ENCODE assay signal across 18 cellular contexts in genomic region chr5:111453290-111453689, GRCh38. TPM values are rescaled to one million over a fixed set of nuclear protein-coding genes. Genes with fewer than 3 reads are reported as not detected.
A peak's percentile ranks its signal among the peaks of the same experiment; 100 is the strongest.
DNase-seq lines count a peak whose midpoint lies in the region; ATAC-seq, FAIRE-seq and TF ChIP-seq lines count a peak whose summit lies in the region.
"Had no signal": no experiment of that assay in that cellular context is flagged by ENCODE, and none has a peak within 500 bp of the region (broad histone marks: within the 10 kb centered on the region; RNA-seq: fewer than 3 reads in every experiment).

No MANE protein-coding gene starts in this region.

- H4K20me1 ChIP-seq in astrocyte (ENCODE audit: insufficient read depth, low read length), result no peaks in the 10 kb centered on the region

- no peaks in the 10 kb centered on the region for H3K79me2 ChIP-seq in astrocyte (ENCODE audit: insufficient read depth, low read length)

- H2AFZ ChIP-seq in astrocyte (ENCODE audit: low read depth, low read length), result peak overlapping the region; percentile 49

- peak overlapping the region; percentile 69 for H3K4me3 Mint-ChIP-seq in astrocyte (ENCODE audit: unreplicated experiment)
- no peak overlapping the region for H3K4me3 Mint-ChIP-seq in stimulated activated naive B cell treated with anti-CD40 and anti-IgM and Interleukin-4, amounts not matched to agents 10 μg/mL and 1 μg/mL and 100 μg/mL, for 72 hours
- H3K4me3 Mint-ChIP-seq: CD4-positive, CD25-positive, alpha-beta regulatory T cell had no signal

- no peaks in the 10 kb centered on the region for H3K9me3 Mint-ChIP-seq in astrocyte (ENCODE audit: unreplicated experiment)
- H3K9me3 Mint-ChIP-seq in stimulated activated naive B cell treated with anti-CD40 and anti-IgM and Interleukin-4, amounts not matched to agents 10 μg/mL and 1 μg/mL and 100 μg/mL, for 72 hours, result no peaks in the 10 kb centered on the region

- H3K27me3 Mint-ChIP-seq in astrocyte (ENCODE audit: low read depth, unreplicated experiment), result no peaks in the 10 kb centered on the region
- H3K27me3 Mint-ChIP-seq in stimulated activated naive B cell treated with anti-CD40 and anti-IgM and Interleukin-4, amounts not matched to agents 10 μg/mL and 1 μg/mL and 100 μg/mL, for 72 hours, result no peaks in the 10 kb centered on the region
- H3K27me3 Mint-ChIP-seq: CD4-positive, CD25-positive, alpha-beta regulatory T cell had no signal

- TF ChIP-seq CTCF in astrocyte (IDR thresholded peaks at IDR 0.05; ENCODE audit: insufficient read depth, low read depth, low read length), result no peak
- TF ChIP-seq CTCF in Peyer's patch (IDR thresholded peaks at IDR 0.05), result no peak

- peaks cover 13% of the 10 kb centered on the region for H3K4me1 Mint-ChIP-seq in astrocyte (ENCODE audit: low read depth, unreplicated experiment)
- H3K4me1 Mint-ChIP-seq in stimulated activated naive B cell treated with anti-CD40 and anti-IgM and Interleukin-4, amounts not matched to agents 10 μg/mL and 1 μg/mL and 100 μg/mL, for 72 hours, result no peaks in the 10 kb centered on the region

- DNase-seq in Daoy (ENCODE audit: low read depth), result peak; percentile 21
- DNase-seq in HCEC 1CT, result peak; percentile 47
- DNase-seq in astrocyte (ENCODE audit: low read depth), result peak; percentile 69
- DNase-seq in myocyte (ENCODE audit: low read depth), result peak; percentile 23
- DNase-seq in Peyer's patch, result no peak
- no peak for DNase-seq in NCI-H1092 treated with DMSO at 0.1 percent for 48 hours (lab: John Stamatoyannopoulos, UW)
- DNase-seq in globus pallidus (ENCODE audit: low spot score), result no peak
- DNase-seq in stimulated activated naive B cell treated with anti-CD40 and anti-IgM and Interleukin-4, amounts not matched to agents 10 μg/mL and 1 μg/mL and 100 μg/mL, for 72 hours, result no peak
- DNase-seq: activated CD8-positive, alpha-beta memory T cell treated with anti-CD3 and anti-CD28 coated beads, Interleukin-2, amount 50 U/mL, for 48 hours; CD4-positive, CD25-positive, alpha-beta regulatory T cell; heart left ventricle; Karpas-422; mucosa of descending colon; PC-3; psoas muscle; stimulated activated CD4-positive, alpha-beta T cell treated with anti-CD3 and anti-CD28 coated beads, Interleukin-12 subunit alpha, Interleukin-12 subunit beta, amount 100 ng/mL, for 4 hours; SW 1271 had no signal

- H3K4me1 ChIP-seq in astrocyte (ENCODE audit: insufficient read depth, low read length) (peaks cover 21% of the 10 kb centered on the region), Peyer's patch (no peaks in the 10 kb centered on the region)
- H3K4me1 ChIP-seq: psoas muscle had no signal

- H3K36me3 Mint-ChIP-seq in astrocyte (ENCODE audit: low read depth, unreplicated experiment), result no peaks in the 10 kb centered on the region
- H3K36me3 Mint-ChIP-seq in stimulated activated naive B cell treated with anti-CD40 and anti-IgM and Interleukin-4, amounts not matched to agents 10 μg/mL and 1 μg/mL and 100 μg/mL, for 72 hours, result no peaks in the 10 kb centered on the region

- peak overlapping the region; percentile 83 for H3K9ac ChIP-seq in astrocyte (ENCODE audit: low read length)

- H3K9me3 ChIP-seq in astrocyte (ENCODE audit: insufficient read depth, low read depth, low read length) (no peaks in the 10 kb centered on the region), Peyer's patch (no peaks in the 10 kb centered on the region)
- H3K9me3 ChIP-seq: heart left ventricle, mucosa of descending colon, psoas muscle had no signal

- ATAC-seq in stimulated activated naive B cell treated with anti-CD40 and anti-IgM and Interleukin-4, amounts not matched to agents 10 μg/mL and 1 μg/mL and 100 μg/mL, for 72 hours (replicated peaks), result no peak
- ATAC-seq: heart left ventricle, mucosa of descending colon, PC-3, psoas muscle had no signal

- FAIRE-seq in astrocyte (lab: Jason Lieb, UNC), result no peak

- H3K36me3 ChIP-seq in astrocyte (ENCODE audit: insufficient read depth, low read length), result no peaks in the 10 kb centered on the region
- H3K36me3 ChIP-seq in Peyer's patch, result no peaks in the 10 kb centered on the region
- H3K36me3 ChIP-seq: heart left ventricle had no signal

- TF ChIP-seq POLR2A in Peyer's patch (IDR thresholded peaks at IDR 0.05), result no peak

- H3K4me3 ChIP-seq in astrocyte (ENCODE audit: insufficient read depth, low read depth, low read length), result peak overlapping the region; percentile 40
- H3K4me3 ChIP-seq in Peyer's patch, result no peak overlapping the region
- H3K4me3 ChIP-seq: coronary artery, heart left ventricle, mucosa of descending colon, psoas muscle had no signal

- peak overlapping the region; percentile 88 for H3K4me2 ChIP-seq in astrocyte (ENCODE audit: low read length)

- H3K27ac Mint-ChIP-seq in astrocyte (ENCODE audit: unreplicated experiment), result peak overlapping the region; percentile 96
- no peak overlapping the region for H3K27ac Mint-ChIP-seq in stimulated activated naive B cell treated with anti-CD40 and anti-IgM and Interleukin-4, amounts not matched to agents 10 μg/mL and 1 μg/mL and 100 μg/mL, for 72 hours

- no peaks in the 10 kb centered on the region for H3K27me3 ChIP-seq in astrocyte (ENCODE audit: insufficient read depth, low read length)
- H3K27me3 ChIP-seq in Peyer's patch, result no peaks in the 10 kb centered on the region
- H3K27me3 ChIP-seq: heart left ventricle had no signal

- H3K27ac ChIP-seq in astrocyte (ENCODE audit: low read depth, low read length) (peak overlapping the region; percentile 96), Peyer's patch (no peak overlapping the region)
- H3K27ac ChIP-seq: coronary artery, heart left ventricle, psoas muscle had no signal

RNA-seq across cellular contexts. Expression of gene STARD4, which starts 59.0 kb away (rescaled TPM):
- 44.5 and 84.3 TPM in 2 replicates for total RNA-seq in Daoy (2014; rRNA removed; shearing (Covaris generic))
- total RNA-seq in astrocyte, result 68.5 and 84.9 TPM in 2 replicates
- 58.5 and 124 TPM in 2 replicates for total RNA-seq in myocyte
- 20.2 TPM for polyA plus RNA-seq in myocyte (2012)
- total RNA-seq in Peyer's patch, result 10 to 100 TPM; 32.2 to 88.1 (median 79.5) TPM

Comparison
In these comparisons a context has a peak if more than half of its experiments do, and no peak if none do; other contexts are left out.
1. DNase-seq: peak in Daoy (single experiment), HCEC 1CT (single experiment), astrocyte (single experiment) and myocyte (single experiment); none in Peyer's patch (0 of 3), NCI-H1092 treated with DMSO at 0.1 percent for 48 hours (single experiment), globus pallidus (single experiment) and stimulated activated naive B cell treated with anti-CD40 and anti-IgM and Interleukin-4, amounts not matched to agents 10 μg/mL and 1 μg/mL and 100 μg/mL, for 72 hours (single experiment).